8 cellular contexts compared by ENCODE assay signal in the genomic region with DNA sequence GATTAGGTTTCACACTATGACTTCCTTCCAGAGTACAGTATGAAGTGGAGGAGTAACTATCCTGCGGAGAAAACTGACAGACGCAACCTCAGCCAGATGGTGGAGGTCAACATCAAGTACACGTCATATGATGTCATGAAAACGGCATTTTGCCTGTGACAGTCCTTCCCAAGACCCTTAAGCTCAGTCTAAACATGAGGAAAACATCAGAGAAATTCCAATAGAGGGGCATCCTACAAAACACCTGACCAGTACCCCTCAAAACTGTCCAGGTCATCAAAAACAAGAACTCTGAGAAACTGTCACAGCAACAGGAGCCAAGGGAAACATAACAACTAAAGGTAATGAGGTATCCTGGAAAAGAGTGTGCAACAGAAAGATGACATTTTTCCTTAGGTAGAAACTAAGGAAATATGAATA. TPM values are rescaled to one million over a fixed set of nuclear protein-coding genes. Genes with fewer than 3 reads are reported as not detected.
A peak's percentile ranks its signal among the peaks of the same experiment; 100 is the strongest.
DNase-seq lines count a peak whose midpoint lies in the region; ATAC-seq, FAIRE-seq and TF ChIP-seq lines count a peak whose summit lies in the region.

No MANE protein-coding gene starts in this region.

- H3K9me3 Mint-ChIP-seq in GM23338: no peaks in the 10 kb centered on the region

- H3K36me3 Mint-ChIP-seq in GM23338 (ENCODE audit: low read depth): peaks cover 4% of the 10 kb centered on the region; the same call in 2 of the 3 replicates

- no peak overlapping the region for H2AFZ ChIP-seq in GM23338

- CTCF ChIA-PET in A549 (lab: Yijun Ruan, JAX): interaction anchor here (0.6 to 4.0 kb wide), 8 partner anchors 9 to 404 kb away, joined by 3 to 29 read pairs (median 4); no protein-coding TSS in a partner anchor

- TF ChIP-seq POLR2A in A549 (IDR thresholded peaks at IDR 0.05; ENCODE audit: low read length): no peak

- no peaks in the 10 kb centered on the region for H3K27me3 ChIP-seq in GM23338 (ENCODE audit: insufficient read depth)

- no peaks in the 10 kb centered on the region for H3K9me2 ChIP-seq in GM23338 (ENCODE audit: insufficient read depth)

- H4K20me1 ChIP-seq in GM23338 (replicated peaks; ENCODE audit: insufficient read depth): peaks cover 3% of the 10 kb centered on the region; the same call in 1 of the 2 replicates

- peaks cover 4% of the 10 kb centered on the region; the same call in 1 of the 2 replicates for H3K36me3 ChIP-seq in GM23338 (ENCODE audit: insufficient read depth)

- no peak for ATAC-seq in A549
- no peak for ATAC-seq in GM23338
- ATAC-seq in GM18502 (IDR thresholded peaks at IDR 0.05; ENCODE audit: poor library complexity, unreplicated experiment): no peak
- no peak for ATAC-seq in GM18873 (IDR thresholded peaks at IDR 0.05; ENCODE audit: low FRiP score, unreplicated experiment)
- ATAC-seq in GM21825 (IDR thresholded peaks at IDR 0.05; ENCODE audit: unreplicated experiment): no peak

- no peak for TF ChIP-seq CTCF in A549 (IDR thresholded peaks at IDR 0.05)
- TF ChIP-seq CTCF in GM23338 (conservative IDR thresholded peaks at IDR 0.05; ENCODE audit: low read depth in 2 of 2): no peak

- H3K4me2 ChIP-seq in A549: peak overlapping the region; percentile 91
- H3K4me2 ChIP-seq in GM23338: no peak overlapping the region

- TF ChIP-seq RAD21 in A549 (conservative IDR thresholded peaks at IDR 0.05 in 1 of 2, IDR thresholded peaks at IDR 0.05 in 1 of 2): no peak

- H3K79me2 ChIP-seq in GM23338 (replicated peaks; ENCODE audit: insufficient read depth): peaks cover 56% of the 10 kb centered on the region

- POLR2A ChIA-PET in A549 (lab: Yijun Ruan, JAX): interaction anchor here (0.6 to 4.3 kb wide), 4 partner anchors 81 to 190 kb away, joined by 3 to 118 read pairs (median 5); partner anchors contain the start of gene CLASP1

- H3K27ac ChIP-seq in A549 (peak overlapping the region; percentile 91 to 99; a peak in 1 of 6 replicates), GM23338 (ENCODE audit: low read depth) (peak overlapping the region; percentile 98; the same call in 1 of the 2 replicates)

- DNase-seq in A549 (ENCODE audit: low read depth in 1 of 2, low spot score in 1 of 2) (peak; percentile 18 to 31), GM23338 (ENCODE audit: low spot score) (no peak), SK-N-DZ (ENCODE audit: low spot score) (peak; percentile 30), glomerular visceral epithelial cell (ENCODE audit: extremely low spot score) (peak; percentile 40), cerebellum (ENCODE audit: low spot score) (no peak)

- H3F3A ChIP-seq in GM23338 (replicated peaks; ENCODE audit: low read depth): no peaks in the 10 kb centered on the region

- peaks cover 7% of the 10 kb centered on the region for H3K27me3 Mint-ChIP-seq in GM23338 (ENCODE audit: insufficient read depth, low read depth, poor library complexity)

- H3K4me3 Mint-ChIP-seq in GM23338: peak overlapping the region; percentile 52; the same call in 2 of the 3 replicates

- H3K4me1 ChIP-seq in A549 (peaks cover 23% of the 10 kb centered on the region), GM23338 (ENCODE audit: insufficient read depth) (peaks cover 26% of the 10 kb centered on the region)

- H3K4me3 ChIP-seq in A549 (peak overlapping the region; percentile 61), GM23338 (no peak overlapping the region)

- H3K9me3 ChIP-seq in A549: no peaks in the 10 kb centered on the region

- peaks cover 43% of the 10 kb centered on the region for H3K4me1 Mint-ChIP-seq in GM23338

- H3K27ac Mint-ChIP-seq in GM23338: peak overlapping the region; percentile 71; the same call in 1 of the 2 replicates

- TF ChIP-seq EP300 in A549 (IDR thresholded peaks at IDR 0.05): no peak

- FAIRE-seq in A549 (lab: Jason Lieb, UNC): no peak

- 32% methylated on average over 4 of the region's 4 CpGs for WGBS in A549 (ENCODE audit: missing lambda C conversion rate)

TF ChIP-seq in A549, 52 proteins besides CTCF, POLR2A, EP300 and RAD21:
- peak; percentile 67 for TF ChIP-seq MAFK (IDR thresholded peaks at IDR 0.05; ENCODE audit: partially characterized antibody)
- TF ChIP-seq CBX8 (IDR thresholded peaks at IDR 0.05): no peak
- no peak for TF ChIP-seq PHF8 (IDR thresholded peaks at IDR 0.05; ENCODE audit: borderline replicate concordance, low read depth)
TF ChIP-seq in A549: peak in this region for 1.

TF ChIP-seq in GM23338, 12 proteins besides CTCF, POLR2A, EP300 and RAD21:
- TF ChIP-seq, protein P1, sequence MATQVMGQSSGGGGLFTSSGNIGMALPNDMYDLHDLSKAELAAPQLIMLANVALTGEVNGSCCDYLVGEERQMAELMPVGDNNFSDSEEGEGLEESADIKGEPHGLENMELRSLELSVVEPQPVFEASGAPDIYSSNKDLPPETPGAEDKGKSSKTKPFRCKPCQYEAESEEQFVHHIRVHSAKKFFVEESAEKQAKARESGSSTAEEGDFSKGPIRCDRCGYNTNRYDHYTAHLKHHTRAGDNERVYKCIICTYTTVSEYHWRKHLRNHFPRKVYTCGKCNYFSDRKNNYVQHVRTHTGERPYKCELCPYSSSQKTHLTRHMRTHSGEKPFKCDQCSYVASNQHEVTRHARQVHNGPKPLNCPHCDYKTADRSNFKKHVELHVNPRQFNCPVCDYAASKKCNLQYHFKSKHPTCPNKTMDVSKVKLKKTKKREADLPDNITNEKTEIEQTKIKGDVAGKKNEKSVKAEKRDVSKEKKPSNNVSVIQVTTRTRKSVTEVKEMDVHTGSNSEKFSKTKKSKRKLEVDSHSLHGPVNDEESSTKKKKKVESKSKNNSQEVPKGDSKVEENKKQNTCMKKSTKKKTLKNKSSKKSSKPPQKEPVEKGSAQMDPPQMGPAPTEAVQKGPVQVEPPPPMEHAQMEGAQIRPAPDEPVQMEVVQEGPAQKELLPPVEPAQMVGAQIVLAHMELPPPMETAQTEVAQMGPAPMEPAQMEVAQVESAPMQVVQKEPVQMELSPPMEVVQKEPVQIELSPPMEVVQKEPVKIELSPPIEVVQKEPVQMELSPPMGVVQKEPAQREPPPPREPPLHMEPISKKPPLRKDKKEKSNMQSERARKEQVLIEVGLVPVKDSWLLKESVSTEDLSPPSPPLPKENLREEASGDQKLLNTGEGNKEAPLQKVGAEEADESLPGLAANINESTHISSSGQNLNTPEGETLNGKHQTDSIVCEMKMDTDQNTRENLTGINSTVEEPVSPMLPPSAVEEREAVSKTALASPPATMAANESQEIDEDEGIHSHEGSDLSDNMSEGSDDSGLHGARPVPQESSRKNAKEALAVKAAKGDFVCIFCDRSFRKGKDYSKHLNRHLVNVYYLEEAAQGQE (IDR thresholded peaks at IDR 0.05; ENCODE audit: unreplicated experiment): no peak
TF ChIP-seq in GM23338: peak in this region for 0.

RNA-seq across cellular contexts. Expression of gene RNU4ATAC, which starts 1.7 kb away (rescaled TPM):
- not detected in 2 replicates for polyA plus RNA-seq in A549 (2011; rRNA removed)
- polyA plus RNA-seq in A549 (2012; cell fraction: cytosol; rRNA removed): not detected in 2 replicates
- polyA plus RNA-seq in A549 (2012; cell fraction: nucleus; rRNA removed): not detected in 2 replicates
- polyA plus RNA-seq in A549 (2017; fragmentation: RNase III; extraction: RNeasy Plus Mini Kit Qiagen cat#74134 plus additional on column Dnase treatment): not detected in 3 replicates
- under 0.01 TPM in 2 replicates for polyA minus RNA-seq in A549 (2011; rRNA and poly(A)+ RNA removed)
- total RNA-seq in GM23338 (2014; rRNA removed; shearing (Covaris generic)): not detected in 2 replicates
- 9.5 TPM in 1 of 2 replicates, not detected in the other for polyA plus RNA-seq in GM23338 (2016; fragmentation: Nextera tagmentation; extraction: Ambion mirVana)
- not detected in 2 replicates for polyA plus RNA-seq in SK-N-DZ (2014; cell fraction: cytosol; rRNA removed)
- not detected in 2 replicates for polyA plus RNA-seq in SK-N-DZ (2014; cell fraction: nucleus; rRNA removed)
- under 0.01 TPM for total RNA-seq in cerebellum

Comparison
In these comparisons a context has a peak if more than half of its experiments do, and no peak if none do; other contexts are left out.
1. DNase-seq: peak in A549 (2 of 2), SK-N-DZ (single experiment) and glomerular visceral epithelial cell (single experiment); none in GM23338 (single experiment) and cerebellum (single experiment).